ENCODE assay signal across 14 cellular contexts in genomic region chr10:76624470-76624869, GRCh38.
DNase-seq lines count a peak whose midpoint lies in the region; ATAC-seq, FAIRE-seq and TF ChIP-seq lines count a peak whose summit lies in the region.
"Had no signal": no experiment of that assay in that cellular context is flagged by ENCODE, and none has a peak within 500 bp of the region (broad histone marks: within the 10 kb centered on the region; RNA-seq: fewer than 3 reads in every experiment).

No MANE protein-coding gene starts in this region.

- no peaks in the 10 kb centered on the region for H3K4me1 Mint-ChIP-seq in T-helper 17 cell
- H3K4me1 Mint-ChIP-seq: memory B cell had no signal

- no peaks in the 10 kb centered on the region for H3K36me3 Mint-ChIP-seq in T-helper 17 cell (ENCODE audit: low read depth)
- H3K36me3 Mint-ChIP-seq: memory B cell had no signal

- ATAC-seq in GM19455 (IDR thresholded peaks at IDR 0.05; ENCODE audit: unreplicated experiment): peak; percentile 68
- ATAC-seq in HG02885 (IDR thresholded peaks at IDR 0.05; ENCODE audit: poor library complexity, unreplicated experiment): peak; percentile 96
- no peak for ATAC-seq in T-helper 17 cell
- ATAC-seq: activated CD4-positive, CD25-positive, alpha-beta regulatory T cell treated with anti-CD3 and anti-CD28 coated beads, Interleukin-2, amount 50 U/mL, for 24 hours; GM23338 had no signal

- no peak overlapping the region for H3K27ac Mint-ChIP-seq in T-helper 17 cell
- H3K27ac Mint-ChIP-seq: activated T-helper 2 cell treated with anti-CD3 and anti-CD28 coated beads, Interferon-gamma antibody, Interleukin-2, Interleukin-4, amounts not matched to agents 10 μg/mL and 5 μg/mL and 100 μg/mL, durations not matched to agents 14 hours and 24 hours and 36 hours; brain; GM23338; memory B cell had no signal

- peak; percentile 94 for FAIRE-seq in GM12892 (lab: Jason Lieb, UNC)

- H3K9me3 ChIP-seq in T-helper 17 cell (ENCODE audit: control insufficient read depth, low read length, poor library complexity, severe bottlenecking): no peaks in the 10 kb centered on the region
- H3K9me3 ChIP-seq: ovary had no signal

- TF ChIP-seq POLR2A in GM12892 (IDR thresholded peaks at IDR 0.05; ENCODE audit: low read depth, low read length): no peak

- H3K27me3 Mint-ChIP-seq in T-helper 17 cell: no peaks in the 10 kb centered on the region
- H3K27me3 Mint-ChIP-seq: memory B cell had no signal

- DNase-seq in GM12892 (ENCODE audit: insufficient read length) (peak; percentile 13), Kasumi-1 (lab: John Stamatoyannopoulos, UW) (peak; percentile 16 to 28), NCI-H526 (lab: John Stamatoyannopoulos, UW) (no peak), T-helper 17 cell (no peak), NCI-H1436 (lab: John Stamatoyannopoulos, UW) (no peak)
- no peak for DNase-seq in activated effector memory CD4-positive, alpha-beta T cell treated with Interleukin-2 at 50 U/mL for 16 hours
- DNase-seq: ovary had no signal

- no peak overlapping the region for H3K4me3 Mint-ChIP-seq in T-helper 17 cell
- H3K4me3 Mint-ChIP-seq: brain, GM23338, memory B cell had no signal

Comparison
In these comparisons a context has a peak if more than half of its experiments do, and no peak if none do; other contexts are left out.
1. DNase-seq: peak in GM12892 (single experiment) and Kasumi-1 (2 of 2); none in NCI-H526 (0 of 2), T-helper 17 cell (0 of 3), activated effector memory CD4-positive, alpha-beta T cell treated with Interleukin-2 at 50 U/mL for 16 hours (single experiment) and NCI-H1436 (single experiment).